21 cellular contexts compared by ENCODE assay signal in the genomic region with DNA sequence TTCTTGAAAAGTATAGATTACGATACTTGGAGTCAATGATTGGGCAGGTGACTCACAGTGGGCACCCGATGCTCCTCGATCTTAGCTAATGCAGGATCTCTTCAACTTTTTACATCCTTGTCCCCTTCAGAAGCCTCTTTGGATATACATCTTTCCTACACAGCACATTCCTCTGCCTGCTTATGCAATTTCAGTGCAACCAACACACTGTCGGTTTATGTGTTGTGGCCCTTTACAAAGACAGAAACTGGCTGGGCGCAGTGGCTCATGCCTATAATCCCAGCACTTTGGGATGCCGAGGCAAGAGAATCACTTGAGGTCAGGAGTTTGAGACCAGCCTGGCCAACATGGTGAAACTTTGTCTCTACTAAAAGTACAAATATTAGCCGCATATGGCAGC. TPM values are rescaled to one million over a fixed set of nuclear protein-coding genes. Genes with fewer than 3 reads are reported as not detected.
"Had no signal": no experiment of that assay in that cellular context is flagged by ENCODE, and none has a peak within 500 bp of the region (broad histone marks: within the 10 kb centered on the region; RNA-seq: fewer than 3 reads in every experiment).

No MANE protein-coding gene starts in this region.

- H3K4me1 Mint-ChIP-seq: activated naive CD4-positive, alpha-beta T cell treated with anti-CD3 and anti-CD28 coated beads, Interleukin-2, amount 50 U/mL, for 24 hours had no signal

- H3K9me3 ChIP-seq: breast epithelium, MG63, Peyer's patch, SJSA1 had no signal

- DNase-seq: activated CD4-positive, alpha-beta T cell treated with anti-CD3 and anti-CD28 coated beads for 48 hours; activated CD4-positive, alpha-beta T cell treated with anti-CD3 and anti-CD28 coated beads, Interleukin-2, amount 50 U/mL, for 4 hours; activated CD4-positive, CD25-positive, alpha-beta regulatory T cell treated with anti-CD3 and anti-CD28 coated beads, Interleukin-2, amount 50 U/mL, for 72 hours; activated CD8-positive, alpha-beta T cell treated with anti-CD3 and anti-CD28 coated beads, Interleukin-2, amount 10 ng/mL, durations not matched to agents 7 days and 5 days; aorta; caudate nucleus; MG63; NCI-H1105; NCI-H1436; NCI-H187; NCI-H2081; NCI-H446; NCI-H524; Peyer's patch; Right ventricle myocardium superior had no signal

- H3K27me3 ChIP-seq: breast epithelium, Peyer's patch, SJSA1 had no signal

- ATAC-seq: activated CD8-positive, alpha-beta T cell treated with anti-CD3 and anti-CD28 coated beads, Interleukin-2, amount 10 ng/mL, durations not matched to agents 7 days and 5 days had no signal

- H3K36me3 ChIP-seq: breast epithelium, MG63, Peyer's patch, SJSA1 had no signal

- H3K9me3 Mint-ChIP-seq: activated naive CD4-positive, alpha-beta T cell treated with anti-CD3 and anti-CD28 coated beads, Interleukin-2, amount 50 U/mL, for 24 hours; T-helper 1 cell treated with Interleukin-12 subunit alpha and Interleukin-12 subunit beta and Interleukin-4 antibody, amounts not matched to agents 30 μg/mL and 1 μg/mL, for 36 hours had no signal

- H3K4me3 Mint-ChIP-seq: activated CD8-positive, alpha-beta T cell treated with anti-CD3 and anti-CD28 coated beads, Interleukin-2, amount 10 ng/mL, durations not matched to agents 7 days and 5 days; activated naive CD4-positive, alpha-beta T cell treated with anti-CD3 and anti-CD28 coated beads, Interleukin-2, amount 50 U/mL, for 24 hours; T-helper 1 cell treated with Interleukin-12 subunit alpha and Interleukin-12 subunit beta and Interleukin-4 antibody, amounts not matched to agents 30 μg/mL and 1 μg/mL, for 36 hours had no signal

- H3K4me1 ChIP-seq: breast epithelium, Peyer's patch, SJSA1 had no signal

- H3K27ac ChIP-seq: breast epithelium, Peyer's patch, RWPE1, SJSA1 had no signal

- H3K36me3 Mint-ChIP-seq: activated naive CD4-positive, alpha-beta T cell treated with anti-CD3 and anti-CD28 coated beads, Interleukin-2, amount 50 U/mL, for 24 hours had no signal

- H3K27ac Mint-ChIP-seq: activated CD8-positive, alpha-beta T cell treated with anti-CD3 and anti-CD28 coated beads, Interleukin-2, amount 10 ng/mL, durations not matched to agents 7 days and 5 days; activated naive CD4-positive, alpha-beta T cell treated with anti-CD3 and anti-CD28 coated beads, Interleukin-2, amount 50 U/mL, for 24 hours; T-helper 1 cell treated with Interleukin-12 subunit alpha and Interleukin-12 subunit beta and Interleukin-4 antibody, amounts not matched to agents 30 μg/mL and 1 μg/mL, for 36 hours had no signal

- H3K4me3 ChIP-seq: breast epithelium, MG63, Peyer's patch, SJSA1 had no signal

RNA-seq across cellular contexts. Expression of a gene that starts 2.6 kb away (rescaled TPM):
- total RNA-seq: activated CD8-positive, alpha-beta T cell treated with anti-CD3 and anti-CD28 coated beads, Interleukin-2, amount 10 ng/mL, durations not matched to agents 7 days and 5 days; aorta; cerebellum; Right ventricle myocardium superior; SJSA1 had no signal
- polyA plus RNA-seq: aorta had no signal

RNA-seq across cellular contexts. Expression of a gene that starts 15.2 kb away (rescaled TPM):
- total RNA-seq: activated CD8-positive, alpha-beta T cell treated with anti-CD3 and anti-CD28 coated beads, Interleukin-2, amount 10 ng/mL, durations not matched to agents 7 days and 5 days; cerebellum; Right ventricle myocardium superior; SJSA1 had no signal
- polyA plus RNA-seq: aorta had no signal

RNA-seq across cellular contexts. Expression of a gene that starts 25.8 kb away (rescaled TPM):
- total RNA-seq: activated CD8-positive, alpha-beta T cell treated with anti-CD3 and anti-CD28 coated beads, Interleukin-2, amount 10 ng/mL, durations not matched to agents 7 days and 5 days; aorta; breast epithelium; cerebellum; Right ventricle myocardium superior; SJSA1 had no signal
- polyA plus RNA-seq: aorta had no signal

RNA-seq across cellular contexts. Expression of a gene that starts 44.5 kb away (rescaled TPM):
- total RNA-seq: cerebellum had no signal
